9 cellular contexts compared by ENCODE assay signal in genomic region chr9:136143215-136144001, GRCh38. TPM values are rescaled to one million over a fixed set of nuclear protein-coding genes. Genes with fewer than 3 reads are reported as not detected.
DNase-seq lines count a peak whose midpoint lies in the region; ATAC-seq and TF ChIP-seq lines count a peak whose summit lies in the region.
"Had no signal": no experiment of that assay in that cellular context is flagged by ENCODE, and none has a peak within 500 bp of the region (broad histone marks: within the 10 kb centered on the region; RNA-seq: fewer than 3 reads in every experiment).

No MANE protein-coding gene starts in this region.

- no peaks in the 10 kb centered on the region for H3K27me3 Mint-ChIP-seq in T-helper 2 cell treated with Interferon-gamma antibody and Interleukin-4, amounts not matched to agents 5 μg/mL and 100 μg/mL, for 36 hours (ENCODE audit: low read depth)
- H3K27me3 Mint-ChIP-seq: stimulated activated naive CD8-positive, alpha-beta T cell treated with anti-CD3 and anti-CD28 coated beads, Interleukin-15, Interleukin-2, amounts not matched to agents 100 ng/mL and 50 ng/mL, for 24 hours had no signal

- H3K27me3 ChIP-seq in DND-41 (ENCODE audit: insufficient read depth, low read length, poor library complexity) (no peaks in the 10 kb centered on the region), SU-DHL-6 (ENCODE audit: low read length) (no peaks in the 10 kb centered on the region), dorsolateral prefrontal cortex (peaks cover 0 to 59% (median 20%) of the 10 kb centered on the region in 45 donors)

- H3K4me1 Mint-ChIP-seq in T-helper 2 cell treated with Interferon-gamma antibody and Interleukin-4, amounts not matched to agents 5 μg/mL and 100 μg/mL, for 36 hours (ENCODE audit: low read depth), result no peaks in the 10 kb centered on the region

- POLR2A ChIA-PET in HEK293T (lab: Yijun Ruan, JAX), result no interaction called here

- H2AFZ ChIP-seq in DND-41 (ENCODE audit: low read depth, low read length), result no peak overlapping the region
- H2AFZ ChIP-seq in SU-DHL-6 (ENCODE audit: low read depth, low read length, severe bottlenecking), result no peak overlapping the region

- H3K79me2 ChIP-seq in DND-41 (ENCODE audit: insufficient read depth, low read length) (no peaks in the 10 kb centered on the region), SU-DHL-6 (ENCODE audit: insufficient read depth, low read length) (no peaks in the 10 kb centered on the region)

- H3K9ac ChIP-seq in DND-41 (ENCODE audit: low read depth, low read length) (no peak overlapping the region), SU-DHL-6 (ENCODE audit: low read length) (no peak overlapping the region)

- H3K36me3 Mint-ChIP-seq in T-helper 2 cell treated with Interferon-gamma antibody and Interleukin-4, amounts not matched to agents 5 μg/mL and 100 μg/mL, for 36 hours (ENCODE audit: low read depth), result no peaks in the 10 kb centered on the region

- H3K36me3 ChIP-seq in DND-41 (ENCODE audit: insufficient read depth, low read length) (no peaks in the 10 kb centered on the region), SU-DHL-6 (ENCODE audit: low read length) (no peaks in the 10 kb centered on the region)

- no peak overlapping the region for H3K27ac ChIP-seq in DND-41 (ENCODE audit: low read length)
- H3K27ac ChIP-seq in SU-DHL-6 (ENCODE audit: low read depth, low read length), result no peak overlapping the region
- no peak overlapping the region for H3K27ac ChIP-seq in dorsolateral prefrontal cortex

- peak; percentile 12 for DNase-seq in DND-41
- DNase-seq in HEK293T (ENCODE audit: extremely low spot score), result peak; percentile 45
- peak; percentile 78 for DNase-seq in islet precursor cell
- DNase-seq in dorsolateral prefrontal cortex, result no peak
- no peak for DNase-seq in NOMO-1 treated with dmso at 0.1 percent for 144 hours (lab: John Stamatoyannopoulos, UW; ENCODE audit: unreplicated experiment)
- no peak for DNase-seq in T-helper 2 cell treated with Interferon-gamma antibody and Interleukin-4, amounts not matched to agents 5 μg/mL and 100 μg/mL, for 36 hours (ENCODE audit: low spot score)

- no peaks in the 10 kb centered on the region for H3K9me3 ChIP-seq in DND-41 (ENCODE audit: insufficient read depth, low read length, severe bottlenecking)
- H3K9me3 ChIP-seq in SU-DHL-6 (ENCODE audit: insufficient read depth, low read length), result no peaks in the 10 kb centered on the region

- no peak overlapping the region for H3K4me3 Mint-ChIP-seq in T-helper 2 cell treated with Interferon-gamma antibody and Interleukin-4, amounts not matched to agents 5 μg/mL and 100 μg/mL, for 36 hours
- H3K4me3 Mint-ChIP-seq: stimulated activated naive CD8-positive, alpha-beta T cell treated with anti-CD3 and anti-CD28 coated beads, Interleukin-15, Interleukin-2, amounts not matched to agents 100 ng/mL and 50 ng/mL, for 24 hours had no signal

- intact Hi-C loops in dorsolateral prefrontal cortex (cut with DNase I), result no loop called here

- CTCF ChIA-PET in HEK293T (lab: Yijun Ruan, JAX), result interaction anchor here (0.7 kb wide), 1 partner anchor 87 kb away, joined by 3 read pairs; no protein-coding TSS in a partner anchor

- no peak overlapping the region for H3K4me2 ChIP-seq in DND-41 (ENCODE audit: insufficient read depth, low read length)
- H3K4me2 ChIP-seq in SU-DHL-6 (ENCODE audit: low read depth, low read length, poor library complexity, severe bottlenecking), result no peak overlapping the region

- no peaks in the 10 kb centered on the region for H3K9me2 ChIP-seq in SU-DHL-6 (replicated peaks; ENCODE audit: insufficient read depth, low read length)

- H3K4me3 ChIP-seq in DND-41 (ENCODE audit: low read depth in 1 of 2, low read length in 2 of 2), result no peak overlapping the region
- no peak overlapping the region for H3K4me3 ChIP-seq in SU-DHL-6 (ENCODE audit: insufficient read depth, low read length, poor library complexity, severe bottlenecking)
- no peak overlapping the region for H3K4me3 ChIP-seq in dorsolateral prefrontal cortex

- no peak for ATAC-seq in DND-41 (ENCODE audit: insufficient read depth, low read depth)
- no peak for ATAC-seq in HG03097 (IDR thresholded peaks at IDR 0.05; ENCODE audit: low FRiP score, unreplicated experiment)

- TF ChIP-seq CTCF in DND-41 (IDR thresholded peaks at IDR 0.05; ENCODE audit: borderline replicate concordance, extremely low read depth, low read length, poor library complexity, severe bottlenecking) (peak; percentile 26), SU-DHL-6 (IDR thresholded peaks at IDR 0.05; ENCODE audit: insufficient read depth, low read length, poor library complexity, severe bottlenecking) (peak; percentile 33), dorsolateral prefrontal cortex (IDR thresholded peaks at IDR 0.05 in 54 of 56, conservative IDR thresholded peaks at IDR 0.05 in 2 of 56; ENCODE audit: low read depth in 1 of 56, partially characterized antibody in 56 of 56) (peak in 8 of 56 donors; percentile 11 to 21 (median 15))

- no peak overlapping the region for H3K27ac Mint-ChIP-seq in T-helper 2 cell treated with Interferon-gamma antibody and Interleukin-4, amounts not matched to agents 5 μg/mL and 100 μg/mL, for 36 hours
- H3K27ac Mint-ChIP-seq: stimulated activated naive CD8-positive, alpha-beta T cell treated with anti-CD3 and anti-CD28 coated beads, Interleukin-15, Interleukin-2, amounts not matched to agents 100 ng/mL and 50 ng/mL, for 24 hours had no signal

- no peaks in the 10 kb centered on the region for H3F3A ChIP-seq in SU-DHL-6 (ENCODE audit: insufficient read depth)

- H3K4me1 ChIP-seq in DND-41 (ENCODE audit: insufficient read depth, low read length), result no peaks in the 10 kb centered on the region

- no peaks in the 10 kb centered on the region for H3K9me3 Mint-ChIP-seq in T-helper 2 cell treated with Interferon-gamma antibody and Interleukin-4, amounts not matched to agents 5 μg/mL and 100 μg/mL, for 36 hours
- H3K9me3 Mint-ChIP-seq: stimulated activated naive CD8-positive, alpha-beta T cell treated with anti-CD3 and anti-CD28 coated beads, Interleukin-15, Interleukin-2, amounts not matched to agents 100 ng/mL and 50 ng/mL, for 24 hours had no signal

- H4K20me1 ChIP-seq in DND-41 (ENCODE audit: insufficient read depth, low read length) (no peaks in the 10 kb centered on the region), SU-DHL-6 (ENCODE audit: low read depth, low read length) (no peaks in the 10 kb centered on the region)

TF ChIP-seq in HEK293T, 16 proteins besides CTCF, POLR2A, EP300 and RAD21:
- TF ChIP-seq ZNF384 (IDR thresholded peaks at IDR 0.05), result no peak
- TF ChIP-seq PKNOX1 (IDR thresholded peaks at IDR 0.05), result no peak
- TF ChIP-seq HDGF (IDR thresholded peaks at IDR 0.05; ENCODE audit: borderline replicate concordance), result no peak
- TF ChIP-seq L3MBTL2 (conservative IDR thresholded peaks at IDR 0.05), result no peak
- no peak for TF ChIP-seq LEF1 (IDR thresholded peaks at IDR 0.05; ENCODE audit: borderline replicate concordance)
- no peak for TF ChIP-seq ARNT (IDR thresholded peaks at IDR 0.05)
- TF ChIP-seq NFRKB (IDR thresholded peaks at IDR 0.05), result no peak
- TF ChIP-seq SP1 (IDR thresholded peaks at IDR 0.05), result no peak
- TF ChIP-seq FOXA1 (IDR thresholded peaks at IDR 0.05), result no peak
- no peak for TF ChIP-seq TARDBP (IDR thresholded peaks at IDR 0.05)
- no peak for TF ChIP-seq FOXK2 (IDR thresholded peaks at IDR 0.05)

RNA-seq across cellular contexts. Expression of gene TMEM250, which starts 24.7 kb away (rescaled TPM):
- total RNA-seq in dorsolateral prefrontal cortex, result 10 to 100 TPM; 19.3 to 53.2 (median 34.1) TPM

RNA-seq across cellular contexts. Expression of gene NACC2, which starts 48.3 kb away (rescaled TPM):
- total RNA-seq in dorsolateral prefrontal cortex, result 100 to 1,000 TPM in 46 of 120 experiments, 10 to 100 TPM in 74; 55.9 to 246 (median 94.8) TPM

Comparison
In these comparisons a context has a peak if more than half of its experiments do, and no peak if none do; other contexts are left out.
1. DNase-seq: peak in DND-41 (single experiment), HEK293T (single experiment) and islet precursor cell (single experiment); none in dorsolateral prefrontal cortex (0 of 10), NOMO-1 treated with dmso at 0.1 percent for 144 hours (single experiment) and T-helper 2 cell treated with Interferon-gamma antibody and Interleukin-4, amounts not matched to agents 5 μg/mL and 100 μg/mL, for 36 hours (single experiment).